ENCODE assay signal across 1 cellular context in genomic region chr12:56151672-56152131, GRCh38.
TF ChIP-seq lines count a peak whose summit lies in the region.

No MANE protein-coding gene starts in this region.

TF ChIP-seq in H1, 55 proteins besides CTCF, POLR2A, EP300 and RAD21:
- TF ChIP-seq USF2 (IDR thresholded peaks at IDR 0.05; ENCODE audit: low read length) (no peak), SP2 (IDR thresholded peaks at IDR 0.05; ENCODE audit: low read length) (no peak), SAP30 (IDR thresholded peaks at IDR 0.05; ENCODE audit: insufficient read depth, insufficient replicate concordance, low read length) (peak; percentile 35), SIN3A (conservative IDR thresholded peaks at IDR 0.05 in 1 of 2, IDR thresholded peaks at IDR 0.05 in 1 of 2; ENCODE audit: low read depth in 1 of 2, low read length in 2 of 2) (peak in 1 of 2 experiments; percentile 55; a peak in 2 of 4 replicates), MAX (IDR thresholded peaks at IDR 0.05) (peak; percentile 35; the same call in 1 of the 2 replicates), SP1 (IDR thresholded peaks at IDR 0.05; ENCODE audit: low read depth, low read length) (0 out of 2 replicates have a peak, but pooled peaks have one; percentile 7), GABPA (IDR thresholded peaks at IDR 0.05; ENCODE audit: borderline replicate concordance, insufficient read depth, low read length) (no peak), ZNF274 (IDR thresholded peaks at IDR 0.05; ENCODE audit: borderline replicate concordance, extremely low read depth, low read length) (no peak), CEBPB (IDR thresholded peaks at IDR 0.05; ENCODE audit: low read depth, low read length) (no peak), TAF7 (optimal IDR thresholded peaks at IDR 0.05; ENCODE audit: borderline replicate concordance, low read depth, low read length) (peak; percentile 32), TCF12 (IDR thresholded peaks at IDR 0.05; ENCODE audit: low read depth, low read length) (no peak), NANOG (IDR thresholded peaks at IDR 0.05; ENCODE audit: insufficient read depth, low read depth, low read length, poor library complexity, severe bottlenecking) (no peak), JUND (IDR thresholded peaks at IDR 0.05; ENCODE audit: low read length) (no peak), TAF1 (IDR thresholded peaks at IDR 0.05; ENCODE audit: low read depth, low read length) (0 out of 2 replicates have a peak, but pooled peaks have one; percentile 52), TBP (IDR thresholded peaks at IDR 0.05; ENCODE audit: low read depth, low read length) (peak; percentile 26; the same call in 1 of the 2 replicates)
